9 cellular contexts compared by ENCODE assay signal in genomic region chr3:47347217-47347801, GRCh38. TPM values are rescaled to one million over a fixed set of nuclear protein-coding genes. Genes with fewer than 3 reads are reported as not detected.
DNase-seq lines count a peak whose midpoint lies in the region; ATAC-seq, FAIRE-seq and TF ChIP-seq lines count a peak whose summit lies in the region.
"Had no signal": no experiment of that assay in that cellular context is flagged by ENCODE, and none has a peak within 500 bp of the region (broad histone marks: within the 10 kb centered on the region; RNA-seq: fewer than 3 reads in every experiment).

No MANE protein-coding gene starts in this region.

- H3K4me1 ChIP-seq in breast epithelium (no peaks in the 10 kb centered on the region), transverse colon (peaks cover 0 to 8% (median 0%) of the 10 kb centered on the region in 4 donors)

- H3K4me3 ChIP-seq in breast epithelium (no peak overlapping the region), astrocyte of the spinal cord (ENCODE audit: low read depth, low read length) (no peak overlapping the region), transverse colon (no peak overlapping the region)

- H3K4me3 Mint-ChIP-seq in MCF 10A (ENCODE audit: unreplicated experiment): no peak overlapping the region

- CTCF ChIA-PET in MCF 10A (lab: Yijun Ruan, JAX): no interaction called here

- peak; percentile 59 for ATAC-seq in HG03280 (IDR thresholded peaks at IDR 0.05; ENCODE audit: unreplicated experiment)

- 56% methylated on average over 4 of the region's 4 CpGs; no CpG with 5 or more reads in 1 of the 2 donors for WGBS in transverse colon (ENCODE audit: low coverage in 1 of 2), 2 donors

- TF ChIP-seq POLR2A in breast epithelium (IDR thresholded peaks at IDR 0.05): no peak
- no peak for TF ChIP-seq POLR2A in transverse colon (IDR thresholded peaks at IDR 0.05)

- in situ Hi-C loops in astrocyte of the spinal cord (cut with HindIII; ENCODE audit: low sequenced_read_pairs): no loop called here
- in situ Hi-C loops in transverse colon (cut with MboI; ENCODE audit: low pct_ligation_motif_present in 1 of 4, low pct_unique_long_range_greater_than_20kb in 1 of 4, low sequenced_read_pairs in 3 of 4): loop anchor here in 2 of 4 donors (25.0 kb wide), 2 partner anchors 485 to 635 kb away; partner anchors contain the start of genes PRSS50 (in 2 of the 2), TMIE (in 2 of the 2) and MYL3 (in 1 of the 2)

- POLR2A ChIA-PET in MCF 10A (lab: Yijun Ruan, JAX): no interaction called here

- H3K36me3 ChIP-seq in breast epithelium (peaks cover 7% of the 10 kb centered on the region), transverse colon (peaks cover 0 to 18% (median 2%) of the 10 kb centered on the region in 4 donors)

- no TSS peak for BruUV-seq in MCF 10A (replicated peaks; lab: Mats Ljungman, UMichigan)

- no peaks in the 10 kb centered on the region for H3K27me3 Mint-ChIP-seq in MCF 10A (ENCODE audit: insufficient read depth, unreplicated experiment)

- no peak for TF ChIP-seq CTCF in MCF 10A (IDR thresholded peaks at IDR 0.05; ENCODE audit: unreplicated experiment)
- no peak for TF ChIP-seq CTCF in breast epithelium (IDR thresholded peaks at IDR 0.05)
- no peak for TF ChIP-seq CTCF in astrocyte of the spinal cord (IDR thresholded peaks at IDR 0.05; ENCODE audit: low read depth, low read length)
- no peak for TF ChIP-seq CTCF in transverse colon (IDR thresholded peaks at IDR 0.05)

- no peak for TF ChIP-seq EP300 in transverse colon (IDR thresholded peaks at IDR 0.05; ENCODE audit: low read depth)

- H3K27me3 ChIP-seq in breast epithelium: no peaks in the 10 kb centered on the region
- H3K27me3 ChIP-seq in transverse colon: no peaks in the 10 kb centered on the region

- DNase-seq in MCF 10A (ENCODE audit: unreplicated experiment): peak; percentile 22
- DNase-seq in breast epithelium (ENCODE audit: low spot score in 2 of 2): no peak
- DNase-seq in astrocyte of the spinal cord (ENCODE audit: low read depth, low spot score): peak; percentile 23
- peak; percentile 18 for DNase-seq in transverse colon
- no peak for DNase-seq in activated CD4-positive, CD25-positive, alpha-beta regulatory T cell treated with anti-CD3 and anti-CD28 coated beads, Interleukin-2, amount 50 U/mL, for 72 hours
- no peak for DNase-seq in NCI-H774 (lab: John Stamatoyannopoulos, UW)
- no peak for DNase-seq in RCC 7860 (ENCODE audit: low spot score)

- no peak overlapping the region for H3K27ac Mint-ChIP-seq in MCF 10A (ENCODE audit: low read depth, unreplicated experiment)

- H3K9me3 Mint-ChIP-seq in MCF 10A (ENCODE audit: unreplicated experiment): no peaks in the 10 kb centered on the region

- intact Hi-C loops in MCF 10A (cut with micrococcal nuclease): no loop called here
- intact Hi-C loops in breast epithelium (cut with DNase I; ENCODE audit: low total_unique reads): no loop called here
- intact Hi-C loops in transverse colon (cut with DNase I; ENCODE audit: low total_unique reads): no loop called here

- H3K9me3 ChIP-seq in breast epithelium (no peaks in the 10 kb centered on the region), transverse colon (no peaks in the 10 kb centered on the region)

- FAIRE-seq in RCC 7860 (lab: Jason Lieb, UNC): no peak
- FAIRE-seq: A204.1 had no signal

- peaks cover 10% of the 10 kb centered on the region for H3K4me1 Mint-ChIP-seq in MCF 10A (ENCODE audit: insufficient read depth, unreplicated experiment)

- peak overlapping the region in 1 of 2 donors; percentile 43 for H3K27ac ChIP-seq in breast epithelium
- no peak overlapping the region for H3K27ac ChIP-seq in transverse colon

- peaks cover 15% of the 10 kb centered on the region for H3K36me3 Mint-ChIP-seq in MCF 10A (ENCODE audit: insufficient read depth, unreplicated experiment)

RNA-seq across cellular contexts. Expression of gene PTPN23, which starts 33.5 kb away (rescaled TPM):
- 44.5 and 46.9 TPM in 2 replicates for total RNA-seq in MCF 10A (2022)
- total RNA-seq in breast epithelium: 10 to 100 TPM; 14.3 to 23.3 (median 18.4) TPM
- total RNA-seq in transverse colon: 100 to 1,000 TPM in 1 of 4 donors, 10 to 100 TPM in 3; 26.9 to 199 (median 55.1) TPM

Comparison
In these comparisons a context has a peak if more than half of its experiments do, and no peak if none do; other contexts are left out.
1. DNase-seq: peak in MCF 10A (single experiment), astrocyte of the spinal cord (single experiment) and transverse colon (single experiment); none in breast epithelium (0 of 2), activated CD4-positive, CD25-positive, alpha-beta regulatory T cell treated with anti-CD3 and anti-CD28 coated beads, Interleukin-2, amount 50 U/mL, for 72 hours (single experiment), NCI-H774 (single experiment) and RCC 7860 (single experiment).